13 cellular contexts compared by ENCODE assay signal in genomic region chr14:100537701-100538565, GRCh38. TPM values are rescaled to one million over a fixed set of nuclear protein-coding genes. Genes with fewer than 3 reads are reported as not detected.
DNase-seq lines count a peak whose midpoint lies in the region; ATAC-seq and TF ChIP-seq lines count a peak whose summit lies in the region.
"Had no signal": no experiment of that assay in that cellular context is flagged by ENCODE, and none has a peak within 500 bp of the region (broad histone marks: within the 10 kb centered on the region; RNA-seq: fewer than 3 reads in every experiment).

No MANE protein-coding gene starts in this region.

- no peak overlapping the region for H2BK120ac ChIP-seq in H9 (ENCODE audit: low read depth, low read length, poor library complexity, severe bottlenecking)

- no peak overlapping the region for H3K14ac ChIP-seq in H9 (ENCODE audit: insufficient read depth, low read length)

- H2BK15ac ChIP-seq in H9 (ENCODE audit: low read depth, low read length) = no peak overlapping the region

- no peak overlapping the region for H3K56ac ChIP-seq in H9 (ENCODE audit: insufficient read length, low read depth, low read length)

- H3K4me1 ChIP-seq in H9 (ENCODE audit: insufficient read depth, low read length) = no peaks in the 10 kb centered on the region
- H3K4me1 ChIP-seq in sigmoid colon = peaks cover 0 to 15% (median 12%) of the 10 kb centered on the region in 4 donors
- H3K4me1 ChIP-seq: HAP-1 had no signal

- ATAC-seq in HG03442 (IDR thresholded peaks at IDR 0.05; ENCODE audit: unreplicated experiment) (no peak), GM18517 (IDR thresholded peaks at IDR 0.05; ENCODE audit: unreplicated experiment) (no peak)
- ATAC-seq: K562 had no signal

- no peaks in the 10 kb centered on the region for H3K79me1 ChIP-seq in H9 (ENCODE audit: insufficient read depth, low read depth, low read length, poor library complexity, severe bottlenecking)

- H3K4me3 Mint-ChIP-seq in H9 (no peak overlapping the region), immature natural killer cell (no peak overlapping the region)

- H4K20me1 ChIP-seq in H9 (ENCODE audit: control insufficient read depth, insufficient read depth, insufficient read length) = no peaks in the 10 kb centered on the region

- H2AFZ ChIP-seq in H9 (ENCODE audit: low read length) = no peak overlapping the region

- peak; percentile 35 for DNase-seq in H9
- peak; percentile 66 for DNase-seq in sigmoid colon
- no peak for DNase-seq in NCI-H446 treated with DMSO at 0.1 percent for 48 hours (lab: John Stamatoyannopoulos, UW)
- DNase-seq in immature natural killer cell = no peak
- DNase-seq: NCI-H2029 treated with DMSO at 0.1 percent for 48 hours, retina had no signal

- H3K23me2 ChIP-seq in H9 (ENCODE audit: insufficient read length, low read depth, low read length, poor library complexity, severe bottlenecking) = no peaks in the 10 kb centered on the region

- H3K4me1 Mint-ChIP-seq in H9 (peaks cover 9 to 18% of the 10 kb centered on the region in 2 experiments), immature natural killer cell (peaks cover 0 to 11% of the 10 kb centered on the region in 2 donors)

- no peak overlapping the region for H2BK12ac ChIP-seq in H9 (ENCODE audit: insufficient read length, low read depth, low read length)

- TF ChIP-seq CTCF in H9 (conservative IDR thresholded peaks at IDR 0.05) = no peak
- TF ChIP-seq CTCF in sigmoid colon (IDR thresholded peaks at IDR 0.05) = no peak

- no peak overlapping the region for H3K4me2 ChIP-seq in H9 (ENCODE audit: insufficient read depth, insufficient read length, low read length)

- no peaks in the 10 kb centered on the region for H3K9me3 Mint-ChIP-seq in H9
- no peaks in the 10 kb centered on the region for H3K9me3 Mint-ChIP-seq in immature natural killer cell

- H3K23ac ChIP-seq in H9 (ENCODE audit: insufficient read length, low read depth, low read length) = no peak overlapping the region

- H3K27me3 Mint-ChIP-seq in H9 (ENCODE audit: low read depth) = peaks cover 1% of the 10 kb centered on the region; the same call in 1 of the 2 replicates
- H3K27me3 Mint-ChIP-seq in immature natural killer cell (ENCODE audit: low read depth in 3 of 3) = peaks cover 0 to 4% (median 2%) of the 10 kb centered on the region in 3 donors

- H3K9me3 ChIP-seq in H9 (ENCODE audit: control insufficient read depth, low read depth, low read length) (no peaks in the 10 kb centered on the region), sigmoid colon (no peaks in the 10 kb centered on the region)
- H3K9me3 ChIP-seq: HAP-1 had no signal

- no peaks in the 10 kb centered on the region for H3K79me2 ChIP-seq in H9 (ENCODE audit: insufficient read depth, low read length)

- H3K36me3 ChIP-seq in sigmoid colon = no peaks in the 10 kb centered on the region
- H3K36me3 ChIP-seq: cardiac muscle cell, HAP-1 had no signal

- H4K5ac ChIP-seq in H9 (ENCODE audit: insufficient read length, low read depth, low read length) = no peak overlapping the region

- H3K4me3 ChIP-seq in sigmoid colon = peak overlapping the region in 2 of 4 donors; percentile 1 to 12
- H3K4me3 ChIP-seq: cardiac muscle cell, HAP-1, K562 had no signal

- no CpG with 5 or more reads among the region's 68 CpGs for WGBS in H9 (ENCODE audit: extremely low coverage, insufficient read length, low lambda C conversion rate)
- WGBS in sigmoid colon, 2 donors = 95 to 96% methylated on average over 68 of the region's 68 CpGs

- H4K91ac ChIP-seq in H9 (ENCODE audit: insufficient read length, low read depth, low read length) = no peak overlapping the region

- no peak overlapping the region for H4K8ac ChIP-seq in H9 (replicated peaks; ENCODE audit: insufficient read length, low read depth, low read length)

- no peak overlapping the region for H3K18ac ChIP-seq in H9 (ENCODE audit: insufficient read length, low read depth, low read length)

- H3K4ac ChIP-seq in H9 (ENCODE audit: low read depth, low read length) = no peak overlapping the region

- H3K36me3 Mint-ChIP-seq in H9 (ENCODE audit: insufficient read depth in 1 of 3, low read depth in 3 of 3) (no peaks in the 10 kb centered on the region), immature natural killer cell (peaks cover 0 to 8% (median 0%) of the 10 kb centered on the region in 3 donors)

- TF ChIP-seq EP300 in sigmoid colon (IDR thresholded peaks at IDR 0.05) = no peak

- no peak overlapping the region for H3K9ac ChIP-seq in H9 (ENCODE audit: extremely low read depth, insufficient read length, low read length)

- H2BK20ac ChIP-seq in H9 (ENCODE audit: low read depth, low read length, poor library complexity, severe bottlenecking) = no peak overlapping the region

- no peak overlapping the region for H3T11ph ChIP-seq in H9 (ENCODE audit: low read length)

- no peak for TF ChIP-seq POLR2A in sigmoid colon (IDR thresholded peaks at IDR 0.05)

- no peak overlapping the region for H2BK5ac ChIP-seq in H9 (ENCODE audit: insufficient read length, low read length)

- H2AK5ac ChIP-seq in H9 (ENCODE audit: insufficient read length, low read length) = no peak overlapping the region

- intact Hi-C loops in sigmoid colon (cut with DNase I) = no loop called here

- H3K27ac ChIP-seq in H9 (ENCODE audit: insufficient read length, low read depth, low read length) (no peak overlapping the region), cingulate gyrus (ENCODE audit: low read depth, low read length) (peak overlapping the region; percentile 84), layer of hippocampus (ENCODE audit: low read depth, low read length) (peak overlapping the region; percentile 73), sigmoid colon (peak overlapping the region in 2 of 4 donors; percentile 9 to 48)
- H3K27ac ChIP-seq: cardiac muscle cell had no signal

- no peaks in the 10 kb centered on the region for H3K27me3 ChIP-seq in H9 (ENCODE audit: insufficient read depth, low read length)
- H3K27me3 ChIP-seq in layer of hippocampus (ENCODE audit: control insufficient read depth, insufficient read depth, low read length) = no peaks in the 10 kb centered on the region
- no peaks in the 10 kb centered on the region for H3K27me3 ChIP-seq in sigmoid colon
- H3K27me3 ChIP-seq: cardiac muscle cell had no signal

- H3K27ac Mint-ChIP-seq in H9 (no peak overlapping the region), immature natural killer cell (no peak overlapping the region)

RNA-seq across cellular contexts. Expression of gene BEGAIN, which starts 49.3 kb away (rescaled TPM):
- total RNA-seq in H9 (2021) (2.6 and 2.7 TPM in 2 replicates), sigmoid colon (1 to 10 TPM in 1 of 4 donors, under 1 TPM in 3; 0.36 to 1.4 (median 0.59) TPM)
- polyA plus RNA-seq in sigmoid colon (under 1 TPM; 0.46 to 0.90 (median 0.60) TPM), immature natural killer cell (not detected)
- total RNA-seq: cardiac muscle cell had no signal
- polyA plus RNA-seq: cardiac muscle cell had no signal

Comparison
In these comparisons a context has a peak if more than half of its experiments do, and no peak if none do; other contexts are left out.
1. DNase-seq: peak in H9 (single experiment) and sigmoid colon (single experiment); none in NCI-H446 treated with DMSO at 0.1 percent for 48 hours (single experiment) and immature natural killer cell (0 of 3).